17 cellular contexts compared by ENCODE assay signal in genomic region chr2:109193807-109194702, GRCh38.
DNase-seq lines count a peak whose midpoint lies in the region; ATAC-seq lines count a peak whose summit lies in the region.
"Had no signal": no experiment of that assay in that cellular context is flagged by ENCODE, and none has a peak within 500 bp of the region (broad histone marks: within the 10 kb centered on the region; RNA-seq: fewer than 3 reads in every experiment).

No MANE protein-coding gene starts in this region.

- ATAC-seq in GM18511 (IDR thresholded peaks at IDR 0.05; ENCODE audit: unreplicated experiment) = peak; percentile 72
- peak; percentile 48 for ATAC-seq in GM21786 (IDR thresholded peaks at IDR 0.05; ENCODE audit: unreplicated experiment)
- ATAC-seq in GM19324 (IDR thresholded peaks at IDR 0.05; ENCODE audit: low FRiP score, unreplicated experiment) = no peak
- no peak for ATAC-seq in HG03432 (IDR thresholded peaks at IDR 0.05; ENCODE audit: unreplicated experiment)
- ATAC-seq in HG02970 (IDR thresholded peaks at IDR 0.05; ENCODE audit: low FRiP score, unreplicated experiment) = no peak
- ATAC-seq: activated naive CD8-positive, alpha-beta T cell treated with anti-CD3 and anti-CD28 coated beads, Interleukin-2, amount 50 U/mL, for 24 hours; natural killer cell treated with Interleukin-12 subunit alpha and Interleukin-12 subunit beta and Interleukin-15 and Interleukin-18, amount 100 ng/mL, for 72 hours; stimulated activated naive CD8-positive, alpha-beta T cell treated with anti-CD3 and anti-CD28 coated beads, Interleukin-15, Interleukin-2, amounts not matched to agents 100 U/mL and 50 U/mL, for 24 hours had no signal

- DNase-seq in NCI-H2171 (lab: John Stamatoyannopoulos, UW) = peak; percentile 32
- DNase-seq in mesenteric fat pad (ENCODE audit: low spot score) = peak; percentile 33
- no peak for DNase-seq in NCI-H82 (lab: John Stamatoyannopoulos, UW)
- DNase-seq: activated naive CD8-positive, alpha-beta T cell treated with anti-CD3 and anti-CD28 coated beads, Interleukin-2, amount 50 U/mL, for 24 hours; esophagus squamous epithelium; KBM-7; mammary epithelial cell; NCI-H1092 treated with DMSO at 0.1 percent for 48 hours; NCI-H2227 treated with DMSO at 0.1 percent for 48 hours; stimulated activated naive CD8-positive, alpha-beta T cell treated with anti-CD3 and anti-CD28 coated beads, Interleukin-15, Interleukin-2, amounts not matched to agents 100 U/mL and 50 U/mL, for 24 hours; trophoblast cell had no signal

Comparison
In these comparisons a context has a peak if more than half of its experiments do, and no peak if none do; other contexts are left out.
1. ATAC-seq: peak in GM18511 (single experiment) and GM21786 (single experiment); none in GM19324 (single experiment), HG03432 (single experiment) and HG02970 (single experiment).